Comparison of ENCODE assay signal across 11 cellular contexts in genomic region chr1:16068356-16069270, GRCh38. TPM values are rescaled to one million over a fixed set of nuclear protein-coding genes. Genes with fewer than 3 reads are reported as not detected.
A peak's percentile ranks its signal among the peaks of the same experiment; 100 is the strongest.
DNase-seq lines count a peak whose midpoint lies in the region; ATAC-seq and TF ChIP-seq lines count a peak whose summit lies in the region.
"Had no signal": no experiment of that assay in that cellular context is flagged by ENCODE, and none has a peak within 500 bp of the region (broad histone marks: within the 10 kb centered on the region; RNA-seq: fewer than 3 reads in every experiment).

No MANE protein-coding gene starts in this region.

- DNase-seq in ELR (ENCODE audit: low read depth) (peak; percentile 57), amygdala (lab: John Stamatoyannopoulos, UW) (peak in 31 of 56 donors; percentile 11 to 70 (median 37)), right atrium auricular region (ENCODE audit: low spot score) (no peak), putamen (ENCODE audit: low spot score) (peak; percentile 35), HT-29 (ENCODE audit: low spot score) (no peak), NCI-H526 (lab: John Stamatoyannopoulos, UW) (no peak)
- DNase-seq: Kasumi-1, NCI-H510A treated with DMSO at 0.1 percent for 48 hours had no signal

- H3K27ac ChIP-seq in right atrium auricular region = peak overlapping the region; percentile 34 to 56

- no peaks in the 10 kb centered on the region for H3K9me3 ChIP-seq in right atrium auricular region

- H3K4me3 ChIP-seq in right atrium auricular region = no peak overlapping the region

- TF ChIP-seq CTCF in right atrium auricular region (IDR thresholded peaks at IDR 0.05) = no peak

- ATAC-seq in GM21526 (IDR thresholded peaks at IDR 0.05; ENCODE audit: low FRiP score, unreplicated experiment) = no peak
- ATAC-seq in HG02571 (IDR thresholded peaks at IDR 0.05; ENCODE audit: unreplicated experiment) = no peak

- peaks cover 0 to 42% of the 10 kb centered on the region in 2 donors for H3K4me1 ChIP-seq in right atrium auricular region

- H3K27me3 ChIP-seq in right atrium auricular region = no peaks in the 10 kb centered on the region

- no peaks in the 10 kb centered on the region for H3K36me3 ChIP-seq in right atrium auricular region

RNA-seq across cellular contexts. Expression of gene FAM131C, which starts 4.8 kb away (rescaled TPM):
- 1 to 10 TPM; 5.2 to 8.7 TPM for total RNA-seq in right atrium auricular region
- total RNA-seq in HT-29 (2014; rRNA removed; shearing (Covaris generic)) = 0.34 and 0.43 TPM in 2 replicates

RNA-seq across cellular contexts. Expression of gene CLCNKB, which starts 25.0 kb away (rescaled TPM):
- total RNA-seq in right atrium auricular region = 1 to 10 TPM; 3.9 to 4.6 TPM
- not detected in 2 replicates for total RNA-seq in HT-29 (2014; rRNA removed; shearing (Covaris generic))
- total RNA-seq: activated CD8-positive, alpha-beta memory T cell treated with anti-CD3 and anti-CD28 coated beads for 36 hours had no signal

RNA-seq across cellular contexts. Expression of gene CLCNKA, which starts 46.8 kb away (rescaled TPM):
- total RNA-seq in right atrium auricular region = under 1 TPM in 1 of 2 donors, not detected in 1; 0.20 TPM
- total RNA-seq in HT-29 (2014; rRNA removed; shearing (Covaris generic)) = not detected in 2 replicates
- total RNA-seq: activated CD8-positive, alpha-beta memory T cell treated with anti-CD3 and anti-CD28 coated beads for 36 hours had no signal

RNA-seq across cellular contexts. Expression of gene HSPB7, which starts 50.8 kb away (rescaled TPM):
- 1,000 to 10,000 TPM; 1,082 to 1,229 TPM for total RNA-seq in right atrium auricular region
- not detected in 2 replicates for total RNA-seq in HT-29 (2014; rRNA removed; shearing (Covaris generic))
- total RNA-seq: activated CD8-positive, alpha-beta memory T cell treated with anti-CD3 and anti-CD28 coated beads for 36 hours had no signal

Comparison
In these comparisons a context has a peak if more than half of its experiments do, and no peak if none do; other contexts are left out.
1. DNase-seq: peak in ELR (single experiment), amygdala (31 of 56) and putamen (single experiment); none in right atrium auricular region (single experiment), HT-29 (single experiment) and NCI-H526 (0 of 2).